ENCODE assay signal across 1 cellular context in the genomic region with DNA sequence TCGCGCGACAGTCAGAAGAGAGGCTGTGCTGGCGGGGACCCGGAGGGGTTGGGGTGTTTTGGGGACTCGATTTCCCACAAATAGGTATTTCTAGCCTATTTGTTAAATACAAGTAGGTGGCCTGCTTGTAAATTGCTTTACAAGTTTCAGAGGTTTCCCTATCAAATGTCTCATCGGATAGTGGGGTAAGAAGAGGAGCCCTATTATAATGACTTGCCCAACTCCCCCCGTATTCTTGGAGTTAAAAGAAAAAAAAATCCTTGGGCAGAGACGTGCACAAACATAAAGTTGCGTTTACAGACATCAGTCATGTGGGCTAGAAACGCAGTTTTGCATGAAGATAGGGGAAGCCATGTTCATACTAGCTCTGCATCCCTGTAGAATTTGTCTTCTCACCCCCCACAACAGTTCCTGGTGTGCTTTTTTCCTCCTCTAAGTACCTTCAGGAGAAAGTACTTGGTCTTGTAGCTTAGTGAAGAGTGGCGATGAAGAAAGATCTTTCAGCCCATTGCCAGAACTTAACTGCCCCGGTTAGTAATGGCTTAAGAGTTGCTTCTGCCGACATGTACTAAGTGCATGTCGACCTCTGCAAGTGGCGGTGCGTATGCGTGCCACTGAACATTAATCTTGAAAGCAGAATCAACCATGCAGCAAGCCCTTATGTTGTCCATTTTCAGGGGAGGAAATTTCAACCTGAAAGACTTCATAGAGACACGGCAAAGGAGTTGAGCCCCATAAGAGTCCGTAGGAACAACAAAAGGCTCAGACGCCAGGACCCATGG.
TF ChIP-seq lines count a peak whose summit lies in the region.

No MANE protein-coding gene starts in this region.

TF ChIP-seq in GM12878, 131 proteins besides CTCF, POLR2A, EP300 and RAD21 (continued from another document):
- TF ChIP-seq MTA2 (IDR thresholded peaks at IDR 0.05; ENCODE audit: low read depth), result no peak; the same call in 1 of the 2 replicates
- TF ChIP-seq, protein P1, sequence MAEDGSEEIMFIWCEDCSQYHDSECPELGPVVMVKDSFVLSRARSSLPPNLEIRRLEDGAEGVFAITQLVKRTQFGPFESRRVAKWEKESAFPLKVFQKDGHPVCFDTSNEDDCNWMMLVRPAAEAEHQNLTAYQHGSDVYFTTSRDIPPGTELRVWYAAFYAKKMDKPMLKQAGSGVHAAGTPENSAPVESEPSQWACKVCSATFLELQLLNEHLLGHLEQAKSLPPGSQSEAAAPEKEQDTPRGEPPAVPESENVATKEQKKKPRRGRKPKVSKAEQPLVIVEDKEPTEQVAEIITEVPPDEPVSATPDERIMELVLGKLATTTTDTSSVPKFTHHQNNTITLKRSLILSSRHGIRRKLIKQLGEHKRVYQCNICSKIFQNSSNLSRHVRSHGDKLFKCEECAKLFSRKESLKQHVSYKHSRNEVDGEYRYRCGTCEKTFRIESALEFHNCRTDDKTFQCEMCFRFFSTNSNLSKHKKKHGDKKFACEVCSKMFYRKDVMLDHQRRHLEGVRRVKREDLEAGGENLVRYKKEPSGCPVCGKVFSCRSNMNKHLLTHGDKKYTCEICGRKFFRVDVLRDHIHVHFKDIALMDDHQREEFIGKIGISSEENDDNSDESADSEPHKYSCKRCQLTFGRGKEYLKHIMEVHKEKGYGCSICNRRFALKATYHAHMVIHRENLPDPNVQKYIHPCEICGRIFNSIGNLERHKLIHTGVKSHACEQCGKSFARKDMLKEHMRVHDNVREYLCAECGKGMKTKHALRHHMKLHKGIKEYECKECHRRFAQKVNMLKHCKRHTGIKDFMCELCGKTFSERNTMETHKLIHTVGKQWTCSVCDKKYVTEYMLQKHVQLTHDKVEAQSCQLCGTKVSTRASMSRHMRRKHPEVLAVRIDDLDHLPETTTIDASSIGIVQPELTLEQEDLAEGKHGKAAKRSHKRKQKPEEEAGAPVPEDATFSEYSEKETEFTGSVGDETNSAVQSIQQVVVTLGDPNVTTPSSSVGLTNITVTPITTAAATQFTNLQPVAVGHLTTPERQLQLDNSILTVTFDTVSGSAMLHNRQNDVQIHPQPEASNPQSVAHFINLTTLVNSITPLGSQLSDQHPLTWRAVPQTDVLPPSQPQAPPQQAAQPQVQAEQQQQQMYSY (CRISPR knock-in tag; IDR thresholded peaks at IDR 0.05), result no peak
- TF ChIP-seq JUNB (IDR thresholded peaks at IDR 0.05), result peak; percentile 91
- TF ChIP-seq POLR2AphosphoS5 (IDR thresholded peaks at IDR 0.05; ENCODE audit: low read length), result no peak; the same call in 1 of the 2 replicates
- TF ChIP-seq GATAD2B (conservative IDR thresholded peaks at IDR 0.05; ENCODE audit: low read depth), result no peak
- no peak for TF ChIP-seq IKZF1 (conservative IDR thresholded peaks at IDR 0.05)
- TF ChIP-seq, protein P2, sequence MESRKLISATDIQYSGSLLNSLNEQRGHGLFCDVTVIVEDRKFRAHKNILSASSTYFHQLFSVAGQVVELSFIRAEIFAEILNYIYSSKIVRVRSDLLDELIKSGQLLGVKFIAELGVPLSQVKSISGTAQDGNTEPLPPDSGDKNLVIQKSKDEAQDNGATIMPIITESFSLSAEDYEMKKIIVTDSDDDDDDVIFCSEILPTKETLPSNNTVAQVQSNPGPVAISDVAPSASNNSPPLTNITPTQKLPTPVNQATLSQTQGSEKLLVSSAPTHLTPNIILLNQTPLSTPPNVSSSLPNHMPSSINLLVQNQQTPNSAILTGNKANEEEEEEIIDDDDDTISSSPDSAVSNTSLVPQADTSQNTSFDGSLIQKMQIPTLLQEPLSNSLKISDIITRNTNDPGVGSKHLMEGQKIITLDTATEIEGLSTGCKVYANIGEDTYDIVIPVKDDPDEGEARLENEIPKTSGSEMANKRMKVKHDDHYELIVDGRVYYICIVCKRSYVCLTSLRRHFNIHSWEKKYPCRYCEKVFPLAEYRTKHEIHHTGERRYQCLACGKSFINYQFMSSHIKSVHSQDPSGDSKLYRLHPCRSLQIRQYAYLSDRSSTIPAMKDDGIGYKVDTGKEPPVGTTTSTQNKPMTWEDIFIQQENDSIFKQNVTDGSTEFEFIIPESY (IDR thresholded peaks at IDR 0.05), result no peak
- TF ChIP-seq FOXK2 (IDR thresholded peaks at IDR 0.05), result no peak
- TF ChIP-seq CHD2 (IDR thresholded peaks at IDR 0.05; ENCODE audit: borderline replicate concordance, low read depth, low read length), result no peak; the same call in 1 of the 2 replicates
- TF ChIP-seq SUPT20H (IDR thresholded peaks at IDR 0.05; ENCODE audit: borderline replicate concordance, control insufficient read depth, low read depth, low read length), result no peak
